ENCODE assay signal across 10 cellular contexts in genomic region chr11:81870066-81870412, GRCh38.
DNase-seq lines count a peak whose midpoint lies in the region; ATAC-seq and TF ChIP-seq lines count a peak whose summit lies in the region.
"Had no signal": no experiment of that assay in that cellular context is flagged by ENCODE, and none has a peak within 500 bp of the region (broad histone marks: within the 10 kb centered on the region; RNA-seq: fewer than 3 reads in every experiment).

No MANE protein-coding gene starts in this region.

- H3K4me1 Mint-ChIP-seq in activated naive CD4-positive, alpha-beta T cell treated with anti-CD3 and anti-CD28 coated beads, Interleukin-2, amount 10 ng/mL, durations not matched to agents 7 days and 5 days, result peaks cover 52% of the 10 kb centered on the region
- peaks cover 5 to 22% (median 18%) of the 10 kb centered on the region in 3 donors for H3K4me1 Mint-ChIP-seq in IgD-negative memory B cell

- peak overlapping the region; percentile 30 to 83 (median 70) for H3K27ac ChIP-seq in spleen

- no peak for TF ChIP-seq CTCF in spleen (IDR thresholded peaks at IDR 0.05 in 8 of 11, conservative IDR thresholded peaks at IDR 0.05 in 3 of 11)

- CTCF ChIA-PET in activated naive CD4-positive, alpha-beta T cell treated with anti-CD3 and anti-CD28 coated beads, Interleukin-2, amount 10 ng/mL, durations not matched to agents 7 days and 5 days (lab: Charles Lee), result no interaction called here

- no peaks in the 10 kb centered on the region for H3K27me3 ChIP-seq in spleen (replicated peaks in 1 of 7)

- 13 to 25% (median 19%) methylated on average over 3 of the region's 3 CpGs for WGBS in spleen, 5 donors

- H3K27ac Mint-ChIP-seq in activated naive CD4-positive, alpha-beta T cell treated with anti-CD3 and anti-CD28 coated beads, Interleukin-2, amount 10 ng/mL, durations not matched to agents 7 days and 5 days, result peak overlapping the region; percentile 94
- H3K27ac Mint-ChIP-seq in IgD-negative memory B cell, result peak overlapping the region; percentile 44 to 92 (median 51)
- H3K27ac Mint-ChIP-seq: dendritic cell treated with granulocyte-macrophage colony-stimulating factor and Interleukin-4, amounts not matched to agents 40 ng/mL and 50 ng/mL, for 4 days had no signal

- peaks cover 6 to 43% (median 20%) of the 10 kb centered on the region in 6 donors for H3K4me1 ChIP-seq in spleen

- peaks cover 7% of the 10 kb centered on the region for H3K36me3 Mint-ChIP-seq in activated naive CD4-positive, alpha-beta T cell treated with anti-CD3 and anti-CD28 coated beads, Interleukin-2, amount 10 ng/mL, durations not matched to agents 7 days and 5 days
- no peaks in the 10 kb centered on the region for H3K36me3 Mint-ChIP-seq in IgD-negative memory B cell

- DNase-seq in activated naive CD4-positive, alpha-beta T cell treated with anti-CD3 and anti-CD28 coated beads, Interleukin-2, amount 10 ng/mL, durations not matched to agents 7 days and 5 days, result peak; percentile 28
- no peak for DNase-seq in activated naive CD4-positive, alpha-beta T cell treated with Interleukin-2 at 50 U/mL for 16 hours
- no peak for DNase-seq in spleen
- DNase-seq in NCI-H2081 (lab: John Stamatoyannopoulos, UW), result no peak
- no peak for DNase-seq in MV-4-11 (lab: John Stamatoyannopoulos, UW)
- DNase-seq in HuH-7 (ENCODE audit: low spot score), result no peak

- intact Hi-C loops in spleen (cut with DNase I; ENCODE audit: low total_unique reads), result no loop called here

- H3K9me3 ChIP-seq in spleen, result peaks cover 0 to 4% (median 0%) of the 10 kb centered on the region in 8 donors

- peaks cover 7% of the 10 kb centered on the region for H3K9me3 Mint-ChIP-seq in activated naive CD4-positive, alpha-beta T cell treated with anti-CD3 and anti-CD28 coated beads, Interleukin-2, amount 10 ng/mL, durations not matched to agents 7 days and 5 days
- H3K9me3 Mint-ChIP-seq in IgD-negative memory B cell, result peaks cover 0 to 4% (median 0%) of the 10 kb centered on the region in 3 donors
- H3K9me3 Mint-ChIP-seq: dendritic cell treated with granulocyte-macrophage colony-stimulating factor and Interleukin-4, amounts not matched to agents 40 ng/mL and 50 ng/mL, for 4 days had no signal

- H3K27me3 Mint-ChIP-seq in activated naive CD4-positive, alpha-beta T cell treated with anti-CD3 and anti-CD28 coated beads, Interleukin-2, amount 10 ng/mL, durations not matched to agents 7 days and 5 days, result peaks cover 17% of the 10 kb centered on the region
- peaks cover 3% of the 10 kb centered on the region for H3K27me3 Mint-ChIP-seq in IgD-negative memory B cell

- peak overlapping the region in 3 of 8 donors; percentile 8 to 57 (median 25) for H3K4me3 ChIP-seq in spleen
- H3K4me3 ChIP-seq: K562 had no signal

- no peak for TF ChIP-seq POLR2A in spleen (IDR thresholded peaks at IDR 0.05)

- ATAC-seq in HG02588 (IDR thresholded peaks at IDR 0.05; ENCODE audit: unreplicated experiment), result peak; percentile 48
- ATAC-seq: K562 had no signal

- no peaks in the 10 kb centered on the region for H3K36me3 ChIP-seq in spleen

- peak overlapping the region; percentile 74 for H3K4me3 Mint-ChIP-seq in activated naive CD4-positive, alpha-beta T cell treated with anti-CD3 and anti-CD28 coated beads, Interleukin-2, amount 10 ng/mL, durations not matched to agents 7 days and 5 days
- H3K4me3 Mint-ChIP-seq in IgD-negative memory B cell, result peak overlapping the region; percentile 6 to 78 (median 50)
- H3K4me3 Mint-ChIP-seq: dendritic cell treated with granulocyte-macrophage colony-stimulating factor and Interleukin-4, amounts not matched to agents 40 ng/mL and 50 ng/mL, for 4 days had no signal
